1 cellular context compared by ENCODE assay signal in the genomic region with DNA sequence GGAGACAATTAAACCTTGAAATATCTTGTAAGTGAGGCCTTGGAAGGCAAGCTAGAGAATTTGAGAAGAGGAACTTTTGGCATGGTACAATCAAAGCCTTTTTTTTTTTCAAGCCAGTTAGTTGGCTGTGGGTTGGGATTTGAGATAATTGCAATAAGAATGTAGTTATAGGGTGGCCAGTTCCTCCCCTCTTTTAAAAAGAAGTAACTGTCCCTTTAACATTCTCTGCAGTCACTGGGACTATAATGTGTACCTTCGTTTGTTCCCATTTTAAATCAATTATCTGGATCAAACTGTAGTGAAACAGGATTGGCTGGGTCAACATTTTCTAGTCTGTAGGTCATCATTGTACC.
TF ChIP-seq lines count a peak whose summit lies in the region.

No MANE protein-coding gene starts in this region.

TF ChIP-seq in IMR-90, 13 proteins besides CTCF, POLR2A, EP300 and RAD21:
- TF ChIP-seq SMC3 (IDR thresholded peaks at IDR 0.05; ENCODE audit: low read depth, low read length) (no peak), USF2 (IDR thresholded peaks at IDR 0.05; ENCODE audit: low read depth, low read length) (no peak), BHLHE40 (IDR thresholded peaks at IDR 0.05; ENCODE audit: low read depth, low read length) (no peak), ELK1 (IDR thresholded peaks at IDR 0.05; ENCODE audit: borderline replicate concordance, low read depth, low read length) (no peak), CHD1 (IDR thresholded peaks at IDR 0.05; ENCODE audit: low read depth, low read length) (no peak), NFE2L2 (IDR thresholded peaks at IDR 0.05; ENCODE audit: low read depth, low read length) (no peak), CEBPB (IDR thresholded peaks at IDR 0.05; ENCODE audit: low read depth, low read length) (no peak), MAZ (IDR thresholded peaks at IDR 0.05; ENCODE audit: borderline replicate concordance, low read depth, low read length) (no peak), MXI1 (IDR thresholded peaks at IDR 0.05; ENCODE audit: borderline replicate concordance, low read depth, low read length) (no peak), FOS (IDR thresholded peaks at IDR 0.05; ENCODE audit: low read depth, low read length) (no peak)
